Comparison of ENCODE assay signal across 21 cellular contexts in genomic region chr12:119171691-119172090, GRCh38. TPM values are rescaled to one million over a fixed set of nuclear protein-coding genes. Genes with fewer than 3 reads are reported as not detected.
"Had no signal": no experiment of that assay in that cellular context is flagged by ENCODE, and none has a peak within 500 bp of the region (broad histone marks: within the 10 kb centered on the region; RNA-seq: fewer than 3 reads in every experiment).

No MANE protein-coding gene starts in this region.

- H3K27ac ChIP-seq: HL-60, KMS-11, RWPE1 had no signal

- H3K4me3 ChIP-seq: K562 had no signal

- H3K9me3 ChIP-seq: SK-N-SH had no signal

- H3K4me3 Mint-ChIP-seq: IgD-negative memory B cell had no signal

- H3K36me3 Mint-ChIP-seq: IgD-negative memory B cell had no signal

- H3K9ac ChIP-seq: KMS-11, SK-N-SH had no signal

- H3K4me2 ChIP-seq: KMS-11, SK-N-SH had no signal

- H3K4me1 Mint-ChIP-seq: IgD-negative memory B cell had no signal

- ATAC-seq: K562, Panc1 had no signal

- DNase-seq: Kasumi-1, NCI-H1092 treated with DMSO at 0.1 percent for 48 hours, NCI-H1436, NCI-H187, NCI-H2029, NCI-H2081 treated with DMSO at 0.1 percent for 48 hours, NCI-H2171, NCI-H226, NCI-H446, NCI-H510A, NCI-H524 treated with DMSO at 0.1 percent for 48 hours, NCI-H69, NCI-H774, SHP77, SK-N-SH had no signal

- H3K27ac Mint-ChIP-seq: IgD-negative memory B cell had no signal

- H3K9me2 ChIP-seq: SK-N-SH had no signal

RNA-seq across cellular contexts. Expression of gene HSPB8, which starts 7.0 kb away (rescaled TPM):
- polyA plus RNA-seq: IgD-negative memory B cell, K562 had no signal
